Comparison of ENCODE assay signal across 18 cellular contexts in genomic region chr6:16295060-16295459, GRCh38.
"Had no signal": no experiment of that assay in that cellular context is flagged by ENCODE, and none has a peak within 500 bp of the region (broad histone marks: within the 10 kb centered on the region; RNA-seq: fewer than 3 reads in every experiment).

No MANE protein-coding gene starts in this region.

- H3K9me3 ChIP-seq: heart right ventricle, mucosa of descending colon, ovary, thoracic aorta, transverse colon had no signal

- H3K27me3 ChIP-seq: heart right ventricle, ovary, transverse colon had no signal

- H3K27ac ChIP-seq: coronary artery, heart right ventricle, ovary, thoracic aorta, transverse colon had no signal

- H3K4me1 ChIP-seq: heart right ventricle, transverse colon had no signal

- DNase-seq: central memory CD4-positive, alpha-beta T cell; effector CD8-positive, alpha-beta T cell; heart right ventricle; left cardiac atrium; left ventricle myocardium superior; mesendoderm; mucosa of descending colon; naive thymus-derived CD8-positive, alpha-beta T cell; ovary; right cardiac atrium; stimulated activated CD4-positive, alpha-beta T cell treated with anti-CD3 and anti-CD28 coated beads, Interleukin-4, amount 100 ng/mL, for 24 hours; stimulated activated naive CD8-positive, alpha-beta T cell treated with anti-CD3 and anti-CD28 coated beads, Interleukin-15, amount 100 ng/mL, for 72 hours; transverse colon had no signal

- H3K4me3 ChIP-seq: coronary artery, heart right ventricle, lung, mucosa of descending colon, ovary, thoracic aorta, transverse colon had no signal

- ATAC-seq: esophagus mucosa; heart right ventricle; left cardiac atrium; left ventricle myocardium superior; mucosa of descending colon; naive thymus-derived CD8-positive, alpha-beta T cell; right cardiac atrium; stimulated activated memory B cell treated with anti-CD40 and anti-IgM and Interleukin-4, amounts not matched to agents 10 μg/mL and 1 μg/mL and 100 μg/mL, for 72 hours; stimulated activated naive CD8-positive, alpha-beta T cell treated with anti-CD3 and anti-CD28 coated beads, Interleukin-15, amount 100 ng/mL, for 72 hours had no signal

- H3K36me3 ChIP-seq: ovary, thoracic aorta, transverse colon had no signal
